Comparison of ENCODE assay signal across 16 cellular contexts in the genomic region with DNA sequence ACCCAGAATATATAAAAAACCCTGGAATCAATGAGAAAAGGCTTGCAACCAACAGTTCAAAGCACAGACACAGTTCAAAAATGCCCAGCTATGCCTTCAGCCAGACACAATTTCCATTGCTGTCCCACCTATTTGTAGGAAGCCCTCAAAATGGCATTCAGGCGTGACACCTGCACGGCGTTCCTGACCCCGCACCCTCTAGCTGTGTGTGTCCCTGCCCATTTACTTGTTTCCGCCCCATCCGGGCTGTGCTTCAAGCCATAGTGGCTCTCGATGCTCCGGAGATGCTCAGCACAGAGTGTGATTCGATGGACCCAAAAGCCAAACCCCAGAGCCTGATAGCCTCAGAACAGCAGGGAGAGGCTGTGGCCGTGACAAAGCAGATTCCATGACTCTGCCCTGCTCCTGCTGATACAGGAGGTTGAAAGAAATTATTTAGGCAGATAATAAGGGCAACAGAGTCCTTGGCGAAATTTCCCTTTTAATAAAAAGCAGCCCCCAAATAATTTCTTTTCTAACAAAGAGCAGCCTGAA. TPM values are rescaled to one million over a fixed set of nuclear protein-coding genes. Genes with fewer than 3 reads are reported as not detected.
DNase-seq lines count a peak whose midpoint lies in the region; ATAC-seq, FAIRE-seq and TF ChIP-seq lines count a peak whose summit lies in the region.
"Had no signal": no experiment of that assay in that cellular context is flagged by ENCODE, and none has a peak within 500 bp of the region (broad histone marks: within the 10 kb centered on the region; RNA-seq: fewer than 3 reads in every experiment).

No MANE protein-coding gene starts in this region.

- H3K9me2 ChIP-seq in GM23338 (ENCODE audit: insufficient read depth), result no peaks in the 10 kb centered on the region

- H3F3A ChIP-seq in GM23338 (replicated peaks; ENCODE audit: low read depth), result peaks cover 8% of the 10 kb centered on the region

- no peaks in the 10 kb centered on the region for H3K9me3 Mint-ChIP-seq in CD8-positive, alpha-beta T cell
- H3K9me3 Mint-ChIP-seq in GM23338, result peaks cover 2% of the 10 kb centered on the region; the same call in 1 of the 3 replicates
- H3K9me3 Mint-ChIP-seq in effector memory CD8-positive, alpha-beta T cell, result no peaks in the 10 kb centered on the region
- H3K9me3 Mint-ChIP-seq: dendritic cell treated with granulocyte-macrophage colony-stimulating factor and Interleukin-4, amounts not matched to agents 40 ng/mL and 50 ng/mL, for 4 days had no signal

- peaks cover 76% of the 10 kb centered on the region for H3K36me3 Mint-ChIP-seq in CD8-positive, alpha-beta T cell
- peaks cover 85% of the 10 kb centered on the region for H3K36me3 Mint-ChIP-seq in GM23338 (ENCODE audit: low read depth)
- peaks cover 45% of the 10 kb centered on the region for H3K36me3 Mint-ChIP-seq in effector memory CD8-positive, alpha-beta T cell (ENCODE audit: insufficient read depth)

- H3K27ac Mint-ChIP-seq in CD8-positive, alpha-beta T cell, result peak overlapping the region; percentile 24
- peak overlapping the region; percentile 93 for H3K27ac Mint-ChIP-seq in GM23338
- peak overlapping the region; percentile 25 to 46 for H3K27ac Mint-ChIP-seq in effector memory CD8-positive, alpha-beta T cell
- H3K27ac Mint-ChIP-seq: dendritic cell treated with granulocyte-macrophage colony-stimulating factor and Interleukin-4, amounts not matched to agents 40 ng/mL and 50 ng/mL, for 4 days had no signal

- DNase-seq in CD8-positive, alpha-beta T cell, result no peak
- DNase-seq in GM23338 (ENCODE audit: low spot score) (peak; percentile 16), NCI-H69 (lab: John Stamatoyannopoulos, UW) (peak; percentile 35), D721Med (ENCODE audit: insufficient read length, low spot score) (no peak), SHP77 treated with DMSO at 0.1 percent for 48 hours (lab: John Stamatoyannopoulos, UW) (no peak)
- no peak for DNase-seq in effector memory CD8-positive, alpha-beta T cell
- DNase-seq: activated CD4-positive, alpha-beta T cell treated with anti-CD3 and anti-CD28 coated beads for 48 hours; activated naive CD4-positive, alpha-beta T cell treated with anti-CD3 and anti-CD28 coated beads, Interleukin-2, amount 50 U/mL, for 16 hours; NCI-H446; sigmoid colon; substantia nigra had no signal

- no peak for ATAC-seq in CD8-positive, alpha-beta T cell
- ATAC-seq in GM23338, result no peak
- no peak for ATAC-seq in effector memory CD8-positive, alpha-beta T cell (replicated peaks)
- ATAC-seq in activated CD4-positive, CD25-positive, alpha-beta regulatory T cell treated with anti-CD3 and anti-CD28 coated beads, Interleukin-2, amount 50 U/mL, for 24 hours, result no peak
- ATAC-seq: gastroesophageal sphincter had no signal

- H2AFZ ChIP-seq in GM23338, result no peak overlapping the region

- H3K27ac ChIP-seq in CD8-positive, alpha-beta T cell (ENCODE audit: low read depth, low read length), result no peak overlapping the region
- peak overlapping the region; percentile 84; the same call in 1 of the 2 replicates for H3K27ac ChIP-seq in GM23338 (ENCODE audit: low read depth)
- H3K27ac ChIP-seq: gastroesophageal sphincter, sigmoid colon had no signal

- no peaks in the 10 kb centered on the region for H3K27me3 ChIP-seq in CD8-positive, alpha-beta T cell (ENCODE audit: insufficient read depth, low read length)
- H3K27me3 ChIP-seq in GM23338 (ENCODE audit: insufficient read depth), result no peaks in the 10 kb centered on the region
- H3K27me3 ChIP-seq: gastroesophageal sphincter, sigmoid colon had no signal

- H3K79me2 ChIP-seq in GM23338 (replicated peaks; ENCODE audit: insufficient read depth), result no peaks in the 10 kb centered on the region; the same call in 1 of the 2 replicates

- no peak for TF ChIP-seq CTCF in CD8-positive, alpha-beta T cell (IDR thresholded peaks at IDR 0.05)
- TF ChIP-seq CTCF in GM23338 (conservative IDR thresholded peaks at IDR 0.05; ENCODE audit: low read depth in 2 of 2), result no peak
- no peak for TF ChIP-seq CTCF in D721Med (IDR thresholded peaks at IDR 0.05; ENCODE audit: insufficient read depth, missing control alignments)

- H3K27me3 Mint-ChIP-seq in CD8-positive, alpha-beta T cell (ENCODE audit: low read depth), result no peaks in the 10 kb centered on the region
- H3K27me3 Mint-ChIP-seq in GM23338 (ENCODE audit: insufficient read depth, low read depth, poor library complexity), result peaks cover 18% of the 10 kb centered on the region
- H3K27me3 Mint-ChIP-seq in effector memory CD8-positive, alpha-beta T cell, result no peaks in the 10 kb centered on the region
- H3K27me3 Mint-ChIP-seq: dendritic cell treated with granulocyte-macrophage colony-stimulating factor and Interleukin-4, amounts not matched to agents 40 ng/mL and 50 ng/mL, for 4 days had no signal

- no peaks in the 10 kb centered on the region for H3K4me1 ChIP-seq in CD8-positive, alpha-beta T cell (ENCODE audit: insufficient read depth, low read length)
- peaks cover 8% of the 10 kb centered on the region for H3K4me1 ChIP-seq in GM23338 (ENCODE audit: insufficient read depth)
- H3K4me1 ChIP-seq: gastroesophageal sphincter, sigmoid colon had no signal

- H3K4me3 ChIP-seq in CD8-positive, alpha-beta T cell (ENCODE audit: low read depth, low read length), result no peak overlapping the region
- H3K4me3 ChIP-seq in GM23338, result no peak overlapping the region
- H3K4me3 ChIP-seq: gastroesophageal sphincter, mucosa of descending colon, sigmoid colon had no signal

- H3K4me2 ChIP-seq in GM23338, result no peak overlapping the region

- no peak overlapping the region for H3K4me3 Mint-ChIP-seq in CD8-positive, alpha-beta T cell
- no peak overlapping the region for H3K4me3 Mint-ChIP-seq in GM23338
- H3K4me3 Mint-ChIP-seq in effector memory CD8-positive, alpha-beta T cell, result no peak overlapping the region
- H3K4me3 Mint-ChIP-seq: dendritic cell treated with granulocyte-macrophage colony-stimulating factor and Interleukin-4, amounts not matched to agents 40 ng/mL and 50 ng/mL, for 4 days had no signal

- peaks cover 42% of the 10 kb centered on the region for H3K36me3 ChIP-seq in CD8-positive, alpha-beta T cell (ENCODE audit: insufficient read depth, low read length)
- peaks cover 20% of the 10 kb centered on the region for H3K36me3 ChIP-seq in GM23338 (ENCODE audit: insufficient read depth)

- intact Hi-C loops in CD8-positive, alpha-beta T cell (cut with DNase I, micrococcal nuclease), result no loop called here

- H4K20me1 ChIP-seq in GM23338 (replicated peaks; ENCODE audit: insufficient read depth), result peaks cover 5% of the 10 kb centered on the region

- POLR2A ChIA-PET in CD8-positive, alpha-beta T cell (lab: Charles Lee), result no interaction called here

- H3K4me1 Mint-ChIP-seq in CD8-positive, alpha-beta T cell (ENCODE audit: low read depth), result peaks cover 3% of the 10 kb centered on the region
- H3K4me1 Mint-ChIP-seq in GM23338, result peaks cover 11% of the 10 kb centered on the region
- H3K4me1 Mint-ChIP-seq in effector memory CD8-positive, alpha-beta T cell (ENCODE audit: low read depth in 2 of 2), result no peaks in the 10 kb centered on the region

- CTCF ChIA-PET in CD8-positive, alpha-beta T cell (lab: Charles Lee), result interaction anchor here (0.6 kb wide), 1 partner anchor 1722 kb away, joined by 3 read pairs; no protein-coding TSS in a partner anchor

- no peaks in the 10 kb centered on the region for H3K9me3 ChIP-seq in CD8-positive, alpha-beta T cell (ENCODE audit: low read length)
- H3K9me3 ChIP-seq: gastroesophageal sphincter, mucosa of descending colon, sigmoid colon had no signal

- no peak for FAIRE-seq in D721Med (lab: Jason Lieb, UNC)
- FAIRE-seq: GM12892 had no signal

TF ChIP-seq in GM23338, 12 proteins besides CTCF, POLR2A, EP300 and RAD21 (continues in another document):
- TF ChIP-seq EZH2phosphoT487 (IDR thresholded peaks at IDR 0.05; ENCODE audit: unreplicated experiment) (no peak), EZH2 (IDR thresholded peaks at IDR 0.05; ENCODE audit: low read depth, unreplicated experiment) (no peak), POLR2AphosphoS5 (IDR thresholded peaks at IDR 0.05; ENCODE audit: low read depth) (no peak)

RNA-seq across cellular contexts. Expression of gene BUD31, which starts 13.4 kb away (rescaled TPM):
- total RNA-seq in CD8-positive, alpha-beta T cell, result 100 to 1,000 TPM; 144 TPM
- 77.1 and 98.5 TPM in 2 replicates for total RNA-seq in GM23338 (2014; rRNA removed; shearing (Covaris generic))
- 227 and 247 TPM in 2 replicates for polyA plus RNA-seq in GM23338 (2016; fragmentation: Nextera tagmentation; extraction: Ambion mirVana)

RNA-seq across cellular contexts. Expression of gene PDAP1, which starts 13.8 kb away (rescaled TPM):
- total RNA-seq in CD8-positive, alpha-beta T cell, result 10 to 100 TPM; 34.5 to 36.2 TPM
- 93.1 and 125 TPM in 2 replicates for total RNA-seq in GM23338 (2014; rRNA removed; shearing (Covaris generic))
- polyA plus RNA-seq in GM23338 (2016; fragmentation: Nextera tagmentation; extraction: Ambion mirVana), result 134 and 205 TPM in 2 replicates

RNA-seq across cellular contexts. Expression of gene PTCD1, which starts 16.4 kb away (rescaled TPM):
- total RNA-seq in CD8-positive, alpha-beta T cell, result 1 to 10 TPM; 4.2 to 4.5 TPM
- 12.2 and 18.1 TPM in 2 replicates for total RNA-seq in GM23338 (2014; rRNA removed; shearing (Covaris generic))
- 10.7 and 13.4 TPM in 2 replicates for polyA plus RNA-seq in GM23338 (2016; fragmentation: Nextera tagmentation; extraction: Ambion mirVana)

RNA-seq across cellular contexts. Expression of gene CPSF4, which starts 16.6 kb away (rescaled TPM):
- 10 to 100 TPM; 33.4 to 33.9 TPM for total RNA-seq in CD8-positive, alpha-beta T cell
- 88.0 and 93.2 TPM in 2 replicates for total RNA-seq in GM23338 (2014; rRNA removed; shearing (Covaris generic))
- polyA plus RNA-seq in GM23338 (2016; fragmentation: Nextera tagmentation; extraction: Ambion mirVana), result 33.4 and 34.3 TPM in 2 replicates

RNA-seq across cellular contexts. Expression of gene ATP5MF, which starts 43.8 kb away (rescaled TPM):
- total RNA-seq in CD8-positive, alpha-beta T cell, result 10 to 100 TPM; 45.6 to 48.5 TPM
- total RNA-seq in GM23338 (2014; rRNA removed; shearing (Covaris generic)), result 1,703 and 1,870 TPM in 2 replicates
- 1,770 and 2,005 TPM in 2 replicates for polyA plus RNA-seq in GM23338 (2016; fragmentation: Nextera tagmentation; extraction: Ambion mirVana)

Comparison
In these comparisons a context has a peak if more than half of its experiments do, and no peak if none do; other contexts are left out.
1. DNase-seq: peak in GM23338 (single experiment) and NCI-H69 (single experiment); none in CD8-positive, alpha-beta T cell (0 of 7), effector memory CD8-positive, alpha-beta T cell (0 of 3), D721Med (single experiment) and SHP77 treated with DMSO at 0.1 percent for 48 hours (single experiment).
2. H3K27ac Mint-ChIP-seq: peak in every context shown above with its lines; median percentile 93 in GM23338; 36 in effector memory CD8-positive, alpha-beta T cell; 24 in CD8-positive, alpha-beta T cell.